ENCODE assay signal across 16 cellular contexts in genomic region chr11:17927643-17928343, GRCh38.
DNase-seq lines count a peak whose midpoint lies in the region; ATAC-seq and TF ChIP-seq lines count a peak whose summit lies in the region.
"Had no signal": no experiment of that assay in that cellular context is flagged by ENCODE, and none has a peak within 500 bp of the region (broad histone marks: within the 10 kb centered on the region; RNA-seq: fewer than 3 reads in every experiment).

No MANE protein-coding gene starts in this region.

- H3K27me3 Mint-ChIP-seq in activated CD4-positive, alpha-beta memory T cell treated with anti-CD3 and anti-CD28 coated beads, Interleukin-2, amount 10 ng/mL, durations not matched to agents 7 days and 5 days, result no peaks in the 10 kb centered on the region
- H3K27me3 Mint-ChIP-seq: activated T-cell treated with anti-CD3 and anti-CD28 coated beads, Interleukin-2, amount 50 U/mL, for 24 hours; effector memory CD8-positive, alpha-beta T cell had no signal

- in situ Hi-C loops in gastrocnemius medialis (cut with MboI; ENCODE audit: low sequenced_read_pairs in 4 of 4) (no loop called here), mammary epithelial cell (cut with MboI; ENCODE audit: low sequenced_read_pairs in 2 of 2) (no loop called here)

- DNase-seq in DMS 273 (lab: John Stamatoyannopoulos, UW; ENCODE audit: unreplicated experiment) (peak; percentile 12), DMS 273 treated with DMSO at 0.1 percent for 48 hours (lab: John Stamatoyannopoulos, UW) (no peak), NCI-H2227 (lab: John Stamatoyannopoulos, UW; ENCODE audit: unreplicated experiment) (peak; percentile 27), fibroblast of mammary gland (ENCODE audit: low read depth) (peak; percentile 89), gastrocnemius medialis (peak; percentile 19 to 70), mammary epithelial cell (no peak)
- DNase-seq in activated CD4-positive, alpha-beta memory T cell treated with anti-CD3 and anti-CD28 coated beads, Interleukin-2, amount 10 ng/mL, durations not matched to agents 7 days and 5 days, result no peak
- DNase-seq: activated T-cell treated with anti-CD3 and anti-CD28 coated beads, Interleukin-2, amount 50 U/mL, for 24 hours; effector memory CD8-positive, alpha-beta T cell; glutamatergic neuron; T-helper 9 cell; trophoblast cell had no signal

- H3K27me3 ChIP-seq in gastrocnemius medialis (no peaks in the 10 kb centered on the region), mammary epithelial cell (ENCODE audit: insufficient read depth, low read length) (no peaks in the 10 kb centered on the region)
- H3K27me3 ChIP-seq: neutrophil had no signal

- BruUV-seq in mammary epithelial cell (replicated peaks; lab: Mats Ljungman, UMichigan), result no TSS peak

- CTCF ChIA-PET in mammary epithelial cell (lab: Charles Lee; ENCODE audit: low non-redundant PET), result no interaction called here
- CTCF ChIA-PET in activated CD4-positive, alpha-beta memory T cell treated with anti-CD3 and anti-CD28 coated beads, Interleukin-2, amount 10 ng/mL, durations not matched to agents 7 days and 5 days (lab: Charles Lee), result no interaction called here

- no peak overlapping the region for H3K4me3 Mint-ChIP-seq in activated CD4-positive, alpha-beta memory T cell treated with anti-CD3 and anti-CD28 coated beads, Interleukin-2, amount 10 ng/mL, durations not matched to agents 7 days and 5 days
- H3K4me3 Mint-ChIP-seq: activated T-cell treated with anti-CD3 and anti-CD28 coated beads, Interleukin-2, amount 50 U/mL, for 24 hours; effector memory CD8-positive, alpha-beta T cell had no signal

- H3K79me2 ChIP-seq in mammary epithelial cell (ENCODE audit: insufficient read depth, low read length), result no peaks in the 10 kb centered on the region

- H3K27ac ChIP-seq in gastrocnemius medialis (peak overlapping the region in 3 of 4 donors; percentile 20 to 46 (median 46)), mammary epithelial cell (ENCODE audit: insufficient read depth, low read depth, low read length) (no peak overlapping the region)
- H3K27ac ChIP-seq: 22Rv1, neutrophil had no signal

- peaks cover 4% of the 10 kb centered on the region for H3K9me3 Mint-ChIP-seq in activated CD4-positive, alpha-beta memory T cell treated with anti-CD3 and anti-CD28 coated beads, Interleukin-2, amount 10 ng/mL, durations not matched to agents 7 days and 5 days

- H3K27ac Mint-ChIP-seq in activated CD4-positive, alpha-beta memory T cell treated with anti-CD3 and anti-CD28 coated beads, Interleukin-2, amount 10 ng/mL, durations not matched to agents 7 days and 5 days, result no peak overlapping the region
- H3K27ac Mint-ChIP-seq: activated T-cell treated with anti-CD3 and anti-CD28 coated beads, Interleukin-2, amount 50 U/mL, for 24 hours; effector memory CD8-positive, alpha-beta T cell had no signal

- H3K4me3 ChIP-seq in fibroblast of mammary gland (ENCODE audit: control insufficient read depth, low read depth, low read length), result no peak overlapping the region
- no peak overlapping the region for H3K4me3 ChIP-seq in gastrocnemius medialis
- H3K4me3 ChIP-seq in mammary epithelial cell (replicated peaks in 1 of 3; ENCODE audit: insufficient read depth in 1 of 3, low read depth in 2 of 3, low read length in 3 of 3), result no peak overlapping the region
- H3K4me3 ChIP-seq: skin epidermis had no signal

- H3K36me3 Mint-ChIP-seq in activated CD4-positive, alpha-beta memory T cell treated with anti-CD3 and anti-CD28 coated beads, Interleukin-2, amount 10 ng/mL, durations not matched to agents 7 days and 5 days (ENCODE audit: low read depth), result peaks cover 15% of the 10 kb centered on the region

- H3K36me3 ChIP-seq in gastrocnemius medialis, result no peaks in the 10 kb centered on the region
- H3K36me3 ChIP-seq in mammary epithelial cell (ENCODE audit: insufficient read depth, low read length), result no peaks in the 10 kb centered on the region

- intact Hi-C loops in gastrocnemius medialis (cut with DNase I; ENCODE audit: low total_unique reads) (no loop called here), mammary epithelial cell (cut with micrococcal nuclease) (no loop called here)

- POLR2A ChIA-PET in activated CD4-positive, alpha-beta memory T cell treated with anti-CD3 and anti-CD28 coated beads, Interleukin-2, amount 10 ng/mL, durations not matched to agents 7 days and 5 days (lab: Charles Lee), result no interaction called here

- TF ChIP-seq CTCF in fibroblast of mammary gland (conservative IDR thresholded peaks at IDR 0.05; ENCODE audit: control insufficient read depth, insufficient read depth, low read depth, low read length) (no peak), gastrocnemius medialis (IDR thresholded peaks at IDR 0.05 in 4 of 5, conservative IDR thresholded peaks at IDR 0.05 in 1 of 5) (no peak), mammary epithelial cell (conservative IDR thresholded peaks at IDR 0.05 in 1 of 2, IDR thresholded peaks at IDR 0.05 in 1 of 2; ENCODE audit: extremely low read depth in 1 of 2, insufficient read depth in 1 of 2, low read depth in 1 of 2, low read length in 2 of 2) (no peak)

- H3K4me1 Mint-ChIP-seq in activated CD4-positive, alpha-beta memory T cell treated with anti-CD3 and anti-CD28 coated beads, Interleukin-2, amount 10 ng/mL, durations not matched to agents 7 days and 5 days, result no peaks in the 10 kb centered on the region

- TF ChIP-seq POLR2A in gastrocnemius medialis (IDR thresholded peaks at IDR 0.05), result no peak

- dilution Hi-C loops in mammary epithelial cell (cut with HindIII; ENCODE audit: low sequenced_read_pairs), result loop anchor here (5.0 kb wide), 1 partner anchor 35 kb away; no protein-coding TSS in a partner anchor

- H3K9ac ChIP-seq in mammary epithelial cell (ENCODE audit: insufficient read depth, low read length), result no peak overlapping the region

- ATAC-seq in gastrocnemius medialis, result peak; percentile 87 to 91
- no peak for ATAC-seq in HG03196 (IDR thresholded peaks at IDR 0.05; ENCODE audit: unreplicated experiment)
- ATAC-seq: effector memory CD8-positive, alpha-beta T cell had no signal

- H3K4me2 ChIP-seq in mammary epithelial cell (ENCODE audit: insufficient read depth, low read depth, low read length), result no peak overlapping the region

- H2AFZ ChIP-seq in mammary epithelial cell (ENCODE audit: low read depth, low read length), result no peak overlapping the region

- H4K20me1 ChIP-seq in mammary epithelial cell (ENCODE audit: insufficient read depth, low read length), result peaks cover 2% of the 10 kb centered on the region

- H3K9me3 ChIP-seq in gastrocnemius medialis (no peaks in the 10 kb centered on the region), mammary epithelial cell (replicated peaks; ENCODE audit: insufficient read depth, low read length) (no peaks in the 10 kb centered on the region)
- H3K9me3 ChIP-seq: neutrophil had no signal

- peaks cover 6 to 29% of the 10 kb centered on the region in 2 donors for H3K4me1 ChIP-seq in gastrocnemius medialis
- no peaks in the 10 kb centered on the region for H3K4me1 ChIP-seq in mammary epithelial cell (ENCODE audit: insufficient read depth, low read length)

- WGBS in mammary epithelial cell (ENCODE audit: low coverage, missing lambda C conversion rate), result 89% methylated on average over 4 of the region's 4 CpGs

Comparison
In these comparisons a context has a peak if more than half of its experiments do, and no peak if none do; other contexts are left out.
1. DNase-seq: peak in DMS 273 (single experiment), NCI-H2227 (single experiment), fibroblast of mammary gland (single experiment) and gastrocnemius medialis (2 of 2); none in DMS 273 treated with DMSO at 0.1 percent for 48 hours (single experiment), mammary epithelial cell (single experiment) and activated CD4-positive, alpha-beta memory T cell treated with anti-CD3 and anti-CD28 coated beads, Interleukin-2, amount 10 ng/mL, durations not matched to agents 7 days and 5 days (single experiment).